28 cellular contexts compared by ENCODE assay signal in the genomic region with DNA sequence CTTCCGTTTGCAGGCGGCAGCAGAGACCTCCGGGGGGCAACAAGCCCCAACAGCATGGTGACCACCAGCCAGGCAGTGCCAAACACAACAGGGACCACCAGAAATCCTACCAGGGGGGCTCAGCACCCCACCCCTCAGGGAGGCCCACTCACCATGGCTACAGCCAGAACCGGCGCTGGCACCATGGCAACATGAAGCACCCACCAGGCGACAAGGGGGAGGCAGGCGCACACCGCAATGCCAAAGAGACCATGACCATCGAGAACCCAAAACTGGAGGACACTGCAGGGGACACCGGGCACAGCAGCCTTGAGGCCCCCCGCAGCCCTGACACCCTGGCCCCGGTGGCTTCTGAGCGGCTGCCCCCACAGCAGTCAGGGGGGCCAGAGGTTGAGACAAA.
DNase-seq lines count a peak whose midpoint lies in the region; ATAC-seq, FAIRE-seq and TF ChIP-seq lines count a peak whose summit lies in the region.
"Had no signal": no experiment of that assay in that cellular context is flagged by ENCODE, and none has a peak within 500 bp of the region (broad histone marks: within the 10 kb centered on the region; RNA-seq: fewer than 3 reads in every experiment).

No MANE protein-coding gene starts in this region.

- TF ChIP-seq CTCF in right atrium auricular region (IDR thresholded peaks at IDR 0.05), result no peak
- TF ChIP-seq CTCF in VCaP (conservative IDR thresholded peaks at IDR 0.05), result no peak
- no peak for TF ChIP-seq CTCF in lower lobe of right lung (IDR thresholded peaks at IDR 0.05)

- H3K9ac ChIP-seq in trophoblast cell (ENCODE audit: low read length), result no peak overlapping the region
- H3K9ac ChIP-seq: BLaER1 had no signal

- H2BK12ac ChIP-seq in trophoblast cell (ENCODE audit: low read length), result no peak overlapping the region

- H3K27ac ChIP-seq in right atrium auricular region (no peak overlapping the region), VCaP (peak overlapping the region; percentile 30; the same call in 1 of the 2 replicates), lower lobe of right lung (no peak overlapping the region), trophoblast cell (ENCODE audit: low read depth, low read length) (no peak overlapping the region), small intestine (ENCODE audit: low read depth in 1 of 2, low read length in 1 of 2) (no peak overlapping the region)
- H3K27ac ChIP-seq: BLaER1 had no signal

- H3K23ac ChIP-seq in trophoblast cell (ENCODE audit: low read length), result no peak overlapping the region

- H3K27me3 ChIP-seq in right atrium auricular region (no peaks in the 10 kb centered on the region), lower lobe of right lung (ENCODE audit: low read depth) (no peaks in the 10 kb centered on the region), trophoblast cell (ENCODE audit: insufficient read depth, low read length) (no peaks in the 10 kb centered on the region), small intestine (ENCODE audit: control insufficient read depth in 2 of 2, insufficient read depth in 2 of 2, low read length in 2 of 2) (no peaks in the 10 kb centered on the region)
- H3K27me3 ChIP-seq: BE2C, BLaER1 had no signal

- intact Hi-C loops in left ventricle myocardium superior (cut with micrococcal nuclease) (no loop called here), lower lobe of right lung (cut with DNase I) (no loop called here)

- no peak overlapping the region for H2BK120ac ChIP-seq in trophoblast cell (ENCODE audit: insufficient read depth, low read length, poor library complexity)

- no peak overlapping the region for H2BK5ac ChIP-seq in trophoblast cell (ENCODE audit: low read depth, low read length, poor library complexity)

- no peak overlapping the region for H4K12ac ChIP-seq in trophoblast cell (ENCODE audit: low read depth, low read length)

- no peaks in the 10 kb centered on the region for H3K79me2 ChIP-seq in trophoblast cell (ENCODE audit: control insufficient read depth, insufficient read depth, low read length, poor library complexity)

- H2AK5ac ChIP-seq in trophoblast cell (ENCODE audit: low read length), result peak overlapping the region; percentile 31

- H4K8ac ChIP-seq in trophoblast cell (ENCODE audit: low read depth, low read length), result no peak overlapping the region

- H3K14ac ChIP-seq in trophoblast cell (ENCODE audit: low read length), result no peak overlapping the region

- H3K4me3 ChIP-seq in right atrium auricular region (no peak overlapping the region), lower lobe of right lung (no peak overlapping the region), trophoblast cell (ENCODE audit: low read depth, low read length) (no peak overlapping the region), small intestine (ENCODE audit: low read depth in 1 of 2, low read length in 2 of 2) (no peak overlapping the region)
- H3K4me3 ChIP-seq: BLaER1, GM12878 had no signal

- ATAC-seq in left ventricle myocardium superior (no peak), lower lobe of right lung (no peak)
- ATAC-seq: GM12878 had no signal

- no peak for FAIRE-seq in small intestine (lab: Jason Lieb, UNC)
- FAIRE-seq: A204.1, GM12878, GM12892, GM18507 had no signal

- no CpG with 5 or more reads among the region's 13 CpGs for WGBS in trophoblast cell (ENCODE audit: extremely low coverage, insufficient coverage, insufficient read length)
- WGBS in small intestine, 3 donors, result 95 to 98% (median 98%) methylated on average over 13 of the region's 13 CpGs

- H3K4me2 ChIP-seq in trophoblast cell (ENCODE audit: low read length), result no peak overlapping the region
- H3K4me2 ChIP-seq: BLaER1 had no signal

- no peak overlapping the region for H3K4ac ChIP-seq in trophoblast cell (ENCODE audit: low read depth, low read length)

- no peak overlapping the region for H2AFZ ChIP-seq in trophoblast cell (ENCODE audit: insufficient read depth, low read length, poor library complexity)

- H3K79me1 ChIP-seq in trophoblast cell (ENCODE audit: low read length), result peaks cover 3% of the 10 kb centered on the region

- H3K36me3 ChIP-seq in right atrium auricular region (peaks cover 34% of the 10 kb centered on the region), lower lobe of right lung (peaks cover 31% of the 10 kb centered on the region), trophoblast cell (ENCODE audit: control insufficient read depth in 1 of 2, insufficient read depth in 2 of 2, low read length in 2 of 2) (peaks cover 22 to 25% of the 10 kb centered on the region in 2 experiments), small intestine (ENCODE audit: control insufficient read depth in 2 of 2, insufficient read depth in 2 of 2, low read length in 2 of 2) (no peaks in the 10 kb centered on the region)
- H3K36me3 ChIP-seq: BE2C had no signal

- peak overlapping the region; percentile 62 for H3K18ac ChIP-seq in trophoblast cell (ENCODE audit: low read length)

- H4K91ac ChIP-seq in trophoblast cell (ENCODE audit: low read depth, low read length), result no peak overlapping the region

- no peaks in the 10 kb centered on the region for H3K9me3 ChIP-seq in right atrium auricular region
- H3K9me3 ChIP-seq in lower lobe of right lung, result no peaks in the 10 kb centered on the region
- peaks cover 6% of the 10 kb centered on the region for H3K9me3 ChIP-seq in trophoblast cell (ENCODE audit: insufficient read depth, low read depth, low read length)
- no peaks in the 10 kb centered on the region for H3K9me3 ChIP-seq in small intestine (ENCODE audit: control insufficient read depth, low read depth)
- H3K9me3 ChIP-seq: BE2C, BLaER1 had no signal

- DNase-seq in left ventricle myocardium superior, result peak; percentile 21
- DNase-seq in right atrium auricular region (ENCODE audit: low spot score), result no peak
- DNase-seq in lower lobe of right lung, result peak; percentile 37
- no peak for DNase-seq in trophoblast cell
- DNase-seq in small intestine, result no peak
- no peak for DNase-seq in germinal center (ENCODE audit: low spot score)
- no peak for DNase-seq in stimulated activated CD4-positive, alpha-beta T cell treated with anti-CD3 and anti-CD28 coated beads, Interleukin-2, amount 100 ng/mL, for 48 hours
- DNase-seq: 8988T; ACHN; BE2C; C1 segment of cervical spinal cord; CD4-positive, alpha-beta memory T cell; CD4-positive, CD25-positive, alpha-beta regulatory T cell; CD8-positive, alpha-beta memory T cell; COR-L47; DMS 273 treated with DMSO at 0.1 percent for 48 hours; DMS153; DMS53; DMS79; DND-41; EL; GDM1 had no signal

- H3K4me1 ChIP-seq in right atrium auricular region (peaks cover 0 to 46% of the 10 kb centered on the region in 2 donors), lower lobe of right lung (peaks cover 15% of the 10 kb centered on the region), trophoblast cell (ENCODE audit: control insufficient read depth in 1 of 2, insufficient read depth in 2 of 2, low read length in 2 of 2) (peaks cover 8 to 20% of the 10 kb centered on the region in 2 experiments), small intestine (ENCODE audit: control insufficient read depth in 2 of 2, insufficient read depth in 1 of 2, low read depth in 1 of 2, low read length in 1 of 2) (no peaks in the 10 kb centered on the region)

Comparison
In these comparisons a context has a peak if more than half of its experiments do, and no peak if none do; other contexts are left out.
1. DNase-seq: peak in left ventricle myocardium superior (single experiment) and lower lobe of right lung (single experiment); none in right atrium auricular region (single experiment), trophoblast cell (0 of 2), small intestine (single experiment), germinal center (single experiment) and stimulated activated CD4-positive, alpha-beta T cell treated with anti-CD3 and anti-CD28 coated beads, Interleukin-2, amount 100 ng/mL, for 48 hours (0 of 2).